In the genomic region with DNA sequence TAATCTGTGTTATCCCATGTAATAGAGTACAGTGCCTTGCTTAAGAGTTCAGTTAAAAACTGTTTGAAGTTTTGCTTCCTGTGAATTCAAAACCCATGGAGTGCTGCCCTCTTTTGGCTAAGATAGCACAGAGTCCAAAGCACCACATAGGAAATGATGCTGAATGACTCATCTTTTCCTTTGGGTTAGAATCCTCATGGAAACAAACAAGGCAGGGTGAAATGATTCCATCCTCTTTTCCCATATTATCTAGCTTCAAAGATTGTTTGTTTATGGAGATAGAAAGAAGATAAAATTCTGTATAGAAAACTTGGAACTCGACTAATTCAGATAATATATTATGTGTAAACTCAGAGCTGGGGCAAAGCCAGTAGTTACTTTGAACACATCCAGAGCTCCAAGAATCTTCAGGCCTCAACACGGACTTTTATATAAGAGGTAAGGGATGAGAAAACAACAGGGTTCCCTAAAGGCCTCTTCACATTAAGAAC, we compare ENCODE assay signal across 9 cellular contexts.
DNase-seq lines count a peak whose midpoint lies in the region; ATAC-seq lines count a peak whose summit lies in the region.
"Had no signal": no experiment of that assay in that cellular context is flagged by ENCODE, and none has a peak within 500 bp of the region (broad histone marks: within the 10 kb centered on the region; RNA-seq: fewer than 3 reads in every experiment).

No MANE protein-coding gene starts in this region.

- H3K36me3 Mint-ChIP-seq in activated CD4-positive, alpha-beta T cell treated with anti-CD3 and anti-CD28 coated beads for 36 hours (ENCODE audit: low read depth): no peaks in the 10 kb centered on the region

- H3K36me3 ChIP-seq in GM23248 (ENCODE audit: low read depth) (no peaks in the 10 kb centered on the region), subcutaneous abdominal adipose tissue (ENCODE audit: control insufficient read depth in 5 of 5, insufficient read depth in 5 of 5, low read length in 5 of 5) (no peaks in the 10 kb centered on the region)
- H3K36me3 ChIP-seq: neutrophil had no signal

- ATAC-seq in activated CD4-positive, alpha-beta T cell treated with anti-CD3 and anti-CD28 coated beads for 36 hours: peak; percentile 85
- peak; percentile 95 for ATAC-seq in left lobe of liver

- peaks cover 47% of the 10 kb centered on the region for H3F3A ChIP-seq in GM23248 (ENCODE audit: insufficient read depth)

- H3K27ac ChIP-seq in GM23248 (peak overlapping the region; percentile 92), cingulate gyrus (ENCODE audit: low read depth, low read length) (peak overlapping the region; percentile 69), subcutaneous abdominal adipose tissue (ENCODE audit: low read depth, low read length) (peak overlapping the region; percentile 88)
- H3K27ac ChIP-seq: neutrophil had no signal

- CTCF ChIA-PET in activated CD4-positive, alpha-beta T cell treated with anti-CD3 and anti-CD28 coated beads for 36 hours (lab: Charles Lee): interaction anchor here (0.6 to 1.7 kb wide), 4 partner anchors 14 to 84 kb away, joined by 3 to 6 read pairs (median 3); no protein-coding TSS in a partner anchor

- H3K9me3 Mint-ChIP-seq in activated CD4-positive, alpha-beta T cell treated with anti-CD3 and anti-CD28 coated beads for 36 hours (ENCODE audit: low read depth): no peaks in the 10 kb centered on the region

- intact Hi-C loops in activated CD4-positive, alpha-beta T cell treated with anti-CD3 and anti-CD28 coated beads for 36 hours (cut with DNase I, micrococcal nuclease): loop anchor here (2.0 to 10.0 kb wide), 4 partner anchors 134 to 452 kb away; a partner anchor contains a TSS

- H4K20me1 ChIP-seq in GM23248 (ENCODE audit: insufficient read depth): no peaks in the 10 kb centered on the region

- H3K27me3 ChIP-seq in GM23248 (replicated peaks; ENCODE audit: insufficient read depth): no peaks in the 10 kb centered on the region
- no peaks in the 10 kb centered on the region for H3K27me3 ChIP-seq in subcutaneous abdominal adipose tissue (ENCODE audit: control insufficient read depth in 5 of 5, insufficient read depth in 4 of 5, low read length in 5 of 5)
- H3K27me3 ChIP-seq: neutrophil had no signal

- no peak overlapping the region for H3K4me3 Mint-ChIP-seq in activated CD4-positive, alpha-beta T cell treated with anti-CD3 and anti-CD28 coated beads for 36 hours

- H3K4me1 Mint-ChIP-seq in activated CD4-positive, alpha-beta T cell treated with anti-CD3 and anti-CD28 coated beads for 36 hours: peaks cover 5% of the 10 kb centered on the region

- H3K79me2 ChIP-seq in GM23248 (ENCODE audit: insufficient read depth): no peaks in the 10 kb centered on the region

- no peaks in the 10 kb centered on the region for H3K27me3 Mint-ChIP-seq in activated CD4-positive, alpha-beta T cell treated with anti-CD3 and anti-CD28 coated beads for 36 hours

- H3K9me3 ChIP-seq in GM23248 (ENCODE audit: low read depth): no peaks in the 10 kb centered on the region
- H3K9me3 ChIP-seq in subcutaneous abdominal adipose tissue (ENCODE audit: control insufficient read depth in 5 of 5, low read length in 5 of 5): no peaks in the 10 kb centered on the region
- H3K9me3 ChIP-seq: neutrophil had no signal

- no peak overlapping the region for H3K27ac Mint-ChIP-seq in activated CD4-positive, alpha-beta T cell treated with anti-CD3 and anti-CD28 coated beads for 36 hours

- peak; percentile 30 for DNase-seq in activated CD4-positive, alpha-beta T cell treated with anti-CD3 and anti-CD28 coated beads for 36 hours
- no peak for DNase-seq in activated CD4-positive, alpha-beta T cell treated with anti-CD3 and anti-CD28 coated beads for 1 hour
- DNase-seq in GM23248 (peak; percentile 97), M059J (ENCODE audit: low read depth) (peak; percentile 95), SK-MEL-5 (ENCODE audit: low read depth, low spot score) (peak; percentile 88), left lobe of liver (ENCODE audit: low spot score) (no peak)

- H3K4me3 ChIP-seq in GM23248: peak overlapping the region; percentile 54
- H3K4me3 ChIP-seq in subcutaneous abdominal adipose tissue (ENCODE audit: low read depth in 1 of 5, low read length in 5 of 5): peak overlapping the region in 1 of 5 donors; percentile 25

- H3K4me2 ChIP-seq in GM23248 (ENCODE audit: unreplicated experiment): peak overlapping the region; percentile 91

- H3K4me1 ChIP-seq in GM23248 (ENCODE audit: insufficient read depth) (peaks cover 56% of the 10 kb centered on the region), subcutaneous abdominal adipose tissue (ENCODE audit: control insufficient read depth in 5 of 5, insufficient read depth in 5 of 5, low read length in 5 of 5) (peaks cover 0 to 19% (median 0%) of the 10 kb centered on the region in 5 donors)

- in situ Hi-C loops in GM23248 (cut with MboI): loop anchor here (10.0 kb wide), 2 partner anchors 632 to 772 kb away; no protein-coding TSS in a partner anchor
- in situ Hi-C loops in SK-MEL-5 (cut with HindIII; ENCODE audit: low pct_unique_long_range_greater_than_20kb, low sequenced_read_pairs): no loop called here

- peak overlapping the region; percentile 89 for H2AFZ ChIP-seq in GM23248

- POLR2A ChIA-PET in activated CD4-positive, alpha-beta T cell treated with anti-CD3 and anti-CD28 coated beads for 36 hours (lab: Charles Lee): no interaction called here

- H3K9me2 ChIP-seq in GM23248 (ENCODE audit: insufficient read depth): no peaks in the 10 kb centered on the region

- H3K9ac ChIP-seq in GM23248: peak overlapping the region; percentile 70
- H3K9ac ChIP-seq in subcutaneous abdominal adipose tissue (ENCODE audit: low read length in 5 of 5): peak overlapping the region in 3 of 5 donors; percentile 3 to 26 (median 11)

- WGBS in GM23248 (ENCODE audit: low coverage in 1 of 2, low lambda C conversion rate in 2 of 2, missing lambda C conversion rate in 2 of 2), 2 experiments: 4 to 6% methylated on average over 2 of the region's 2 CpGs

Comparison
In these comparisons a context has a peak if more than half of its experiments do, and no peak if none do; other contexts are left out.
1. DNase-seq: peak in activated CD4-positive, alpha-beta T cell treated with anti-CD3 and anti-CD28 coated beads for 36 hours (single experiment), GM23248 (single experiment), M059J (single experiment) and SK-MEL-5 (single experiment); none in activated CD4-positive, alpha-beta T cell treated with anti-CD3 and anti-CD28 coated beads for 1 hour (single experiment) and left lobe of liver (single experiment).
2. Peak in every context shown above with its lines, with median percentiles within 50 percentile points of each other: H3K27ac ChIP-seq.